1 cellular context compared by ENCODE assay signal in genomic region chr17:17236295-17237025, GRCh38.
TF ChIP-seq lines count a peak whose summit lies in the region.

No MANE protein-coding gene starts in this region.

TF ChIP-seq in HepG2, 621 proteins besides CTCF, POLR2A, EP300 and RAD21 (continues in another document):
- TF ChIP-seq, protein P1, sequence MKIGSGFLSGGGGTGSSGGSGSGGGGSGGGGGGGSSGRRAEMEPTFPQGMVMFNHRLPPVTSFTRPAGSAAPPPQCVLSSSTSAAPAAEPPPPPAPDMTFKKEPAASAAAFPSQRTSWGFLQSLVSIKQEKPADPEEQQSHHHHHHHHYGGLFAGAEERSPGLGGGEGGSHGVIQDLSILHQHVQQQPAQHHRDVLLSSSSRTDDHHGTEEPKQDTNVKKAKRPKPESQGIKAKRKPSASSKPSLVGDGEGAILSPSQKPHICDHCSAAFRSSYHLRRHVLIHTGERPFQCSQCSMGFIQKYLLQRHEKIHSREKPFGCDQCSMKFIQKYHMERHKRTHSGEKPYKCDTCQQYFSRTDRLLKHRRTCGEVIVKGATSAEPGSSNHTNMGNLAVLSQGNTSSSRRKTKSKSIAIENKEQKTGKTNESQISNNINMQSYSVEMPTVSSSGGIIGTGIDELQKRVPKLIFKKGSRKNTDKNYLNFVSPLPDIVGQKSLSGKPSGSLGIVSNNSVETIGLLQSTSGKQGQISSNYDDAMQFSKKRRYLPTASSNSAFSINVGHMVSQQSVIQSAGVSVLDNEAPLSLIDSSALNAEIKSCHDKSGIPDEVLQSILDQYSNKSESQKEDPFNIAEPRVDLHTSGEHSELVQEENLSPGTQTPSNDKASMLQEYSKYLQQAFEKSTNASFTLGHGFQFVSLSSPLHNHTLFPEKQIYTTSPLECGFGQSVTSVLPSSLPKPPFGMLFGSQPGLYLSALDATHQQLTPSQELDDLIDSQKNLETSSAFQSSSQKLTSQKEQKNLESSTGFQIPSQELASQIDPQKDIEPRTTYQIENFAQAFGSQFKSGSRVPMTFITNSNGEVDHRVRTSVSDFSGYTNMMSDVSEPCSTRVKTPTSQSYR (CRISPR knock-in tag; IDR thresholded peaks at IDR 0.05; ENCODE audit: borderline replicate concordance): peak; percentile 26; the same call in 1 of the 2 replicates
- TF ChIP-seq, protein P2, sequence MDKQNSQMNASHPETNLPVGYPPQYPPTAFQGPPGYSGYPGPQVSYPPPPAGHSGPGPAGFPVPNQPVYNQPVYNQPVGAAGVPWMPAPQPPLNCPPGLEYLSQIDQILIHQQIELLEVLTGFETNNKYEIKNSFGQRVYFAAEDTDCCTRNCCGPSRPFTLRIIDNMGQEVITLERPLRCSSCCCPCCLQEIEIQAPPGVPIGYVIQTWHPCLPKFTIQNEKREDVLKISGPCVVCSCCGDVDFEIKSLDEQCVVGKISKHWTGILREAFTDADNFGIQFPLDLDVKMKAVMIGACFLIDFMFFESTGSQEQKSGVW (CRISPR knock-in tag; IDR thresholded peaks at IDR 0.05; ENCODE audit: borderline replicate concordance): no peak
- TF ChIP-seq, protein P3, sequence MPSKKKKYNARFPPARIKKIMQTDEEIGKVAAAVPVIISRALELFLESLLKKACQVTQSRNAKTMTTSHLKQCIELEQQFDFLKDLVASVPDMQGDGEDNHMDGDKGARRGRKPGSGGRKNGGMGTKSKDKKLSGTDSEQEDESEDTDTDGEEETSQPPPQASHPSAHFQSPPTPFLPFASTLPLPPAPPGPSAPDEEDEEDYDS (CRISPR knock-in tag; IDR thresholded peaks at IDR 0.05): no peak
- TF ChIP-seq ZNF33A (CRISPR knock-in tag; IDR thresholded peaks at IDR 0.05; ENCODE audit: borderline replicate concordance) (no peak), ZNF800 (CRISPR knock-in tag; IDR thresholded peaks at IDR 0.05) (0 out of 2 replicates have a peak, but pooled peaks have one; percentile 5), ZNF720 (CRISPR knock-in tag; IDR thresholded peaks at IDR 0.05) (no peak), SPEN (CRISPR knock-in tag; IDR thresholded peaks at IDR 0.05; ENCODE audit: low read depth) (no peak), ASH2L (IDR thresholded peaks at IDR 0.05; ENCODE audit: insufficient read length, low read depth, low read length) (peak; percentile 12), JDP2 (CRISPR knock-in tag; IDR thresholded peaks at IDR 0.05; ENCODE audit: borderline replicate concordance) (no peak), HBP1 (CRISPR knock-in tag; IDR thresholded peaks at IDR 0.05; ENCODE audit: low read depth) (peak; percentile 38; the same call in 1 of the 2 replicates), SMAD9 (CRISPR knock-in tag; IDR thresholded peaks at IDR 0.05) (no peak), ZNF572 (CRISPR knock-in tag; IDR thresholded peaks at IDR 0.05) (peak; percentile 94), AGO2 (optimal IDR thresholded peaks at IDR 0.05; ENCODE audit: low read depth, low read length) (peak; percentile 67), ISX (CRISPR knock-in tag; conservative IDR thresholded peaks at IDR 0.05) (no peak), HNF4G (IDR thresholded peaks at IDR 0.05; ENCODE audit: borderline replicate concordance, low read depth, low read length) (0 out of 2 replicates have a peak, but pooled peaks have one; percentile 15), HNF4G (CRISPR knock-in tag; IDR thresholded peaks at IDR 0.05; ENCODE audit: borderline replicate concordance, low read depth) (no peak), ZNF652 (CRISPR knock-in tag; IDR thresholded peaks at IDR 0.05; ENCODE audit: borderline replicate concordance, low read depth) (no peak), TBL1XR1 (IDR thresholded peaks at IDR 0.05; ENCODE audit: borderline replicate concordance, low read length, partially characterized antibody) (no peak), ZNF44 (CRISPR knock-in tag; IDR thresholded peaks at IDR 0.05) (no peak), EEA1 (CRISPR knock-in tag; IDR thresholded peaks at IDR 0.05; ENCODE audit: borderline replicate concordance) (0 out of 2 replicates have a peak, but pooled peaks have one; percentile 42), HIVEP1 (CRISPR knock-in tag; IDR thresholded peaks at IDR 0.05) (0 out of 2 replicates have a peak, but pooled peaks have one; percentile 6), ZNF558 (CRISPR knock-in tag; IDR thresholded peaks at IDR 0.05; ENCODE audit: borderline replicate concordance) (peak; percentile 20; the same call in 1 of the 2 replicates), ZNF160 (CRISPR knock-in tag; IDR thresholded peaks at IDR 0.05) (no peak), HOXA7 (CRISPR knock-in tag; IDR thresholded peaks at IDR 0.05) (no peak), ZNF256 (CRISPR knock-in tag; conservative IDR thresholded peaks at IDR 0.05) (no peak), ELF3 (CRISPR knock-in tag; IDR thresholded peaks at IDR 0.05) (no peak), ZBTB7B (CRISPR knock-in tag; IDR thresholded peaks at IDR 0.05) (0 out of 2 replicates have a peak, but pooled peaks have one; percentile 55), SOX5 (CRISPR knock-in tag; IDR thresholded peaks at IDR 0.05; ENCODE audit: borderline replicate concordance) (no peak), ZNF607 (CRISPR knock-in tag; IDR thresholded peaks at IDR 0.05; ENCODE audit: borderline replicate concordance) (no peak), ATF7 (IDR thresholded peaks at IDR 0.05) (no peak), ATF7 (CRISPR knock-in tag; IDR thresholded peaks at IDR 0.05) (no peak), SIX1 (CRISPR knock-in tag; IDR thresholded peaks at IDR 0.05; ENCODE audit: borderline replicate concordance) (no peak), ZNF841 (CRISPR knock-in tag; IDR thresholded peaks at IDR 0.05; ENCODE audit: borderline replicate concordance) (no peak), RBM22 (optimal IDR thresholded peaks at IDR 0.05; ENCODE audit: low read length) (peak; percentile 19), ZNF577 (CRISPR knock-in tag; IDR thresholded peaks at IDR 0.05; ENCODE audit: borderline replicate concordance, low read depth) (no peak), ZNF792 (CRISPR knock-in tag; IDR thresholded peaks at IDR 0.05) (peak; percentile 38; the same call in 1 of the 2 replicates), PHF8 (CRISPR knock-in tag; IDR thresholded peaks at IDR 0.05) (no peak), ZNF747 (CRISPR knock-in tag; IDR thresholded peaks at IDR 0.05; ENCODE audit: borderline replicate concordance) (0 out of 2 replicates have a peak, but pooled peaks have one; percentile 21), ZFP41 (CRISPR knock-in tag; IDR thresholded peaks at IDR 0.05; ENCODE audit: borderline replicate concordance) (peak; percentile 59; the same call in 1 of the 2 replicates)
- TF ChIP-seq, protein P4, sequence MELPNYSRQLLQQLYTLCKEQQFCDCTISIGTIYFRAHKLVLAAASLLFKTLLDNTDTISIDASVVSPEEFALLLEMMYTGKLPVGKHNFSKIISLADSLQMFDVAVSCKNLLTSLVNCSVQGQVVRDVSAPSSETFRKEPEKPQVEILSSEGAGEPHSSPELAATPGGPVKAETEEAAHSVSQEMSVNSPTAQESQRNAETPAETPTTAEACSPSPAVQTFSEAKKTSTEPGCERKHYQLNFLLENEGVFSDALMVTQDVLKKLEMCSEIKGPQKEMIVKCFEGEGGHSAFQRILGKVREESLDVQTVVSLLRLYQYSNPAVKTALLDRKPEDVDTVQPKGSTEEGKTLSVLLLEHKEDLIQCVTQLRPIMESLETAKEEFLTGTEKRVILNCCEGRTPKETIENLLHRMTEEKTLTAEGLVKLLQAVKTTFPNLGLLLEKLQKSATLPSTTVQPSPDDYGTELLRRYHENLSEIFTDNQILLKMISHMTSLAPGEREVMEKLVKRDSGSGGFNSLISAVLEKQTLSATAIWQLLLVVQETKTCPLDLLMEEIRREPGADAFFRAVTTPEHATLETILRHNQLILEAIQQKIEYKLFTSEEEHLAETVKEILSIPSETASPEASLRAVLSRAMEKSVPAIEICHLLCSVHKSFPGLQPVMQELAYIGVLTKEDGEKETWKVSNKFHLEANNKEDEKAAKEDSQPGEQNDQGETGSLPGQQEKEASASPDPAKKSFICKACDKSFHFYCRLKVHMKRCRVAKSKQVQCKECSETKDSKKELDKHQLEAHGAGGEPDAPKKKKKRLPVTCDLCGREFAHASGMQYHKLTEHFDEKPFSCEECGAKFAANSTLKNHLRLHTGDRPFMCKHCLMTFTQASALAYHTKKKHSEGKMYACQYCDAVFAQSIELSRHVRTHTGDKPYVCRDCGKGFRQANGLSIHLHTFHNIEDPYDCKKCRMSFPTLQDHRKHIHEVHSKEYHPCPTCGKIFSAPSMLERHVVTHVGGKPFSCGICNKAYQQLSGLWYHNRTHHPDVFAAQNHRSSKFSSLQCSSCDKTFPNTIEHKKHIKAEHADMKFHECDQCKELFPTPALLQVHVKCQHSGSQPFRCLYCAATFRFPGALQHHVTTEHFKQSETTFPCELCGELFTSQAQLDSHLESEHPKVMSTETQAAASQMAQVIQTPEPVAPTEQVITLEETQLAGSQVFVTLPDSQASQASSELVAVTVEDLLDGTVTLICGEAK (IDR thresholded peaks at IDR 0.05): no peak
- TF ChIP-seq, protein P4 (CRISPR knock-in tag; IDR thresholded peaks at IDR 0.05): no peak
- TF ChIP-seq, protein P5, sequence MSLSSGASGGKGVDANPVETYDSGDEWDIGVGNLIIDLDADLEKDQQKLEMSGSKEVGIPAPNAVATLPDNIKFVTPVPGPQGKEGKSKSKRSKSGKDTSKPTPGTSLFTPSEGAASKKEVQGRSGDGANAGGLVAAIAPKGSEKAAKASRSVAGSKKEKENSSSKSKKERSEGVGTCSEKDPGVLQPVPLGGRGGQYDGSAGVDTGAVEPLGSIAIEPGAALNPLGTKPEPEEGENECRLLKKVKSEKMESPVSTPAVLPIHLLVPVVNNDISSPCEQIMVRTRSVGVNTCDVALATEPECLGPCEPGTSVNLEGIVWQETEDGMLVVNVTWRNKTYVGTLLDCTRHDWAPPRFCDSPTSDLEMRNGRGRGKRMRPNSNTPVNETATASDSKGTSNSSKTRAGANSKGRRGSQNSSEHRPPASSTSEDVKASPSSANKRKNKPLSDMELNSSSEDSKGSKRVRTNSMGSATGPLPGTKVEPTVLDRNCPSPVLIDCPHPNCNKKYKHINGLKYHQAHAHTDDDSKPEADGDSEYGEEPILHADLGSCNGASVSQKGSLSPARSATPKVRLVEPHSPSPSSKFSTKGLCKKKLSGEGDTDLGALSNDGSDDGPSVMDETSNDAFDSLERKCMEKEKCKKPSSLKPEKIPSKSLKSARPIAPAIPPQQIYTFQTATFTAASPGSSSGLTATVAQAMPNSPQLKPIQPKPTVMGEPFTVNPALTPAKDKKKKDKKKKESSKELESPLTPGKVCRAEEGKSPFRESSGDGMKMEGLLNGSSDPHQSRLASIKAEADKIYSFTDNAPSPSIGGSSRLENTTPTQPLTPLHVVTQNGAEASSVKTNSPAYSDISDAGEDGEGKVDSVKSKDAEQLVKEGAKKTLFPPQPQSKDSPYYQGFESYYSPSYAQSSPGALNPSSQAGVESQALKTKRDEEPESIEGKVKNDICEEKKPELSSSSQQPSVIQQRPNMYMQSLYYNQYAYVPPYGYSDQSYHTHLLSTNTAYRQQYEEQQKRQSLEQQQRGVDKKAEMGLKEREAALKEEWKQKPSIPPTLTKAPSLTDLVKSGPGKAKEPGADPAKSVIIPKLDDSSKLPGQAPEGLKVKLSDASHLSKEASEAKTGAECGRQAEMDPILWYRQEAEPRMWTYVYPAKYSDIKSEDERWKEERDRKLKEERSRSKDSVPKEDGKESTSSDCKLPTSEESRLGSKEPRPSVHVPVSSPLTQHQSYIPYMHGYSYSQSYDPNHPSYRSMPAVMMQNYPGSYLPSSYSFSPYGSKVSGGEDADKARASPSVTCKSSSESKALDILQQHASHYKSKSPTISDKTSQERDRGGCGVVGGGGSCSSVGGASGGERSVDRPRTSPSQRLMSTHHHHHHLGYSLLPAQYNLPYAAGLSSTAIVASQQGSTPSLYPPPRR (CRISPR knock-in tag; IDR thresholded peaks at IDR 0.05; ENCODE audit: borderline replicate concordance): no peak
